8 cellular contexts compared by ENCODE assay signal in genomic region chr7:151696738-151697514, GRCh38.
DNase-seq lines count a peak whose midpoint lies in the region; ATAC-seq and TF ChIP-seq lines count a peak whose summit lies in the region.

No MANE protein-coding gene starts in this region.

- H4K20me1 ChIP-seq in BLaER1, result peaks cover 9% of the 10 kb centered on the region; the same call in 1 of the 2 replicates

- peaks cover 20% of the 10 kb centered on the region for H3K4me1 Mint-ChIP-seq in memory B cell

- H3K36me3 ChIP-seq in BLaER1 (no peaks in the 10 kb centered on the region), body of pancreas (replicated peaks in 1 of 2; ENCODE audit: insufficient read depth in 1 of 2, low read depth in 2 of 2) (no peaks in the 10 kb centered on the region)

- no peaks in the 10 kb centered on the region for H3K9me3 ChIP-seq in BLaER1
- H3K9me3 ChIP-seq in body of pancreas, result no peaks in the 10 kb centered on the region

- H3K4me3 ChIP-seq in BLaER1, result 0 out of 2 replicates have a peak overlapping the region, but pooled peaks have one; percentile 1
- no peak overlapping the region for H3K4me3 ChIP-seq in body of pancreas

- DNase-seq in NCI-H146 (lab: John Stamatoyannopoulos, UW) (peak; percentile 94), body of pancreas (peak in 3 of 4 donors; percentile 29 to 38 (median 30)), memory B cell (ENCODE audit: low spot score in 2 of 2) (no peak), GM03348 (ENCODE audit: low spot score) (no peak)

- peak overlapping the region; percentile 13; the same call in 1 of the 2 replicates for H3K9ac ChIP-seq in BLaER1

- H3K9me3 Mint-ChIP-seq in memory B cell, result no peaks in the 10 kb centered on the region

- no peaks in the 10 kb centered on the region for H3K27me3 Mint-ChIP-seq in memory B cell

- H3K27ac ChIP-seq in BLaER1, result peak overlapping the region; percentile 32
- no peak overlapping the region for H3K27ac ChIP-seq in body of pancreas

- 85 to 86% methylated on average over 9 to 16 of the region's 18 CpGs for WGBS in body of pancreas, 2 donors

- TF ChIP-seq CTCF in body of pancreas (IDR thresholded peaks at IDR 0.05), result no peak

- peak overlapping the region; percentile 38 for H3K27ac Mint-ChIP-seq in memory B cell

- H3K27me3 ChIP-seq in BLaER1, result no peaks in the 10 kb centered on the region
- H3K27me3 ChIP-seq in body of pancreas, result no peaks in the 10 kb centered on the region

- H3K4me1 ChIP-seq in BLaER1 (peaks cover 88% of the 10 kb centered on the region), body of pancreas (peaks cover 16% of the 10 kb centered on the region)

- intact Hi-C loops in body of pancreas (cut with DNase I), result no loop called here

- no peak for TF ChIP-seq POLR2A in body of pancreas (IDR thresholded peaks at IDR 0.05)

- ATAC-seq in body of pancreas, result peak; percentile 29
- ATAC-seq in memory B cell (ENCODE audit: low read depth), result no peak
- ATAC-seq in HG03159 (IDR thresholded peaks at IDR 0.05; ENCODE audit: unreplicated experiment), result no peak
- no peak for ATAC-seq in GM19023 (IDR thresholded peaks at IDR 0.05; ENCODE audit: unreplicated experiment)
- ATAC-seq in GM21717 (IDR thresholded peaks at IDR 0.05; ENCODE audit: unreplicated experiment), result no peak

- H3K36me3 Mint-ChIP-seq in memory B cell, result peaks cover 16% of the 10 kb centered on the region

- no peak overlapping the region for H3K4me3 Mint-ChIP-seq in memory B cell

- peak overlapping the region; percentile 92 for H3K4me2 ChIP-seq in BLaER1

Comparison
In these comparisons a context has a peak if more than half of its experiments do, and no peak if none do; other contexts are left out.
1. DNase-seq: peak in NCI-H146 (single experiment) and body of pancreas (3 of 4); none in memory B cell (0 of 2) and GM03348 (single experiment).